In the genomic region with DNA sequence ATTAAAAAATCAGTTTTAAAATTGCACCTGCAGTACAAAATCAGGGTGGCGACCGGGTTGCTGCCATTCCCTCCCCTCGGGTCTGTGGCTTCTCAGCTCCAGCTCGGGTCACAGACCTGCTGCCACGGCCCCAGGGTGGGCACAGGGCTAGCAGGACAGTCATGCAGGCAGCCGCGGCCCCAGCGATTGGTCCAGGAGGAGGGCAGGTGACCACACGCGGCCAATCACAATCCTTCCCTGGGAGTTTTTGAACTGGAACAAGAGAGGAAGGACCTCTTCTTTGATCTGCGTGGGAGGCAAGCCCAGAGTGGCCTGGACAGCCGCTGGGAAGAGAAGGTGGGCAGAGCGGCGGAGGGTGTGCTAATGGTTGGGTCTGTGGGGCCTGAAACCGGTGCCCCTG, we compare ENCODE assay signal across 29 cellular contexts. TPM values are rescaled to one million over a fixed set of nuclear protein-coding genes. Genes with fewer than 3 reads are reported as not detected.
DNase-seq lines count a peak whose midpoint lies in the region; ATAC-seq, FAIRE-seq and TF ChIP-seq lines count a peak whose summit lies in the region.
"Had no signal": no experiment of that assay in that cellular context is flagged by ENCODE, and none has a peak within 500 bp of the region (broad histone marks: within the 10 kb centered on the region; RNA-seq: fewer than 3 reads in every experiment).

No MANE protein-coding gene starts in this region.

- H3K9me3 Mint-ChIP-seq in CD4-positive, alpha-beta T cell = no peaks in the 10 kb centered on the region
- H3K9me3 Mint-ChIP-seq: H9, HFFc6 had no signal

- H3K9ac ChIP-seq in SK-N-SH = no peak overlapping the region

- H3K36me3 Mint-ChIP-seq in CD4-positive, alpha-beta T cell (ENCODE audit: low read depth) = no peaks in the 10 kb centered on the region

- no peak overlapping the region for H3K27ac ChIP-seq in SK-N-SH (ENCODE audit: low read depth in 2 of 2, low read length in 1 of 2)
- H3K27ac ChIP-seq in A549 = no peak overlapping the region
- no peak overlapping the region for H3K27ac ChIP-seq in CD4-positive, alpha-beta T cell (ENCODE audit: low read depth, low read length)
- H3K27ac ChIP-seq: 22Rv1, PC-9 had no signal

- H3K4me2 ChIP-seq in SK-N-SH (no peak overlapping the region), A549 (no peak overlapping the region)
- H3K4me2 ChIP-seq: PC-9 had no signal

- TF ChIP-seq EP300 in SK-N-SH (IDR thresholded peaks at IDR 0.05; ENCODE audit: borderline replicate concordance in 1 of 2, low read depth in 1 of 2, low read length in 1 of 2) (no peak), A549 (IDR thresholded peaks at IDR 0.05) (no peak), Ishikawa (IDR thresholded peaks at IDR 0.05; ENCODE audit: borderline replicate concordance) (no peak)

- DNase-seq in SK-N-SH = no peak
- no peak for DNase-seq in A549 (ENCODE audit: low read depth in 1 of 2, low spot score in 1 of 2)
- no peak for DNase-seq in omental fat pad (ENCODE audit: low spot score)
- no peak for DNase-seq in CD4-positive, alpha-beta T cell
- DNase-seq: ACHN, BE2C, DMS153, DND-41, H9, HFFc6, MV-4-11, NCI-H1105, NCI-H1436 treated with DMSO at 0.1 percent for 48 hours, NCI-H1930, NCI-H2107, NCI-H526, NCI-H82, PC-9, RPMI8226, SHP77 treated with DMSO at 0.1 percent for 48 hours, SW 1271 had no signal

- H3K4me3 Mint-ChIP-seq in CD4-positive, alpha-beta T cell = no peak overlapping the region
- H3K4me3 Mint-ChIP-seq: H9, HFFc6 had no signal

- H3F3A ChIP-seq in SK-N-SH (replicated peaks; ENCODE audit: insufficient read depth) = no peaks in the 10 kb centered on the region

- H3K79me2 ChIP-seq in SK-N-SH (ENCODE audit: insufficient read depth) = no peaks in the 10 kb centered on the region

- no peaks in the 10 kb centered on the region for H3K4me1 Mint-ChIP-seq in CD4-positive, alpha-beta T cell (ENCODE audit: low read depth)

- H3K9me3 ChIP-seq in SK-N-SH = no peaks in the 10 kb centered on the region
- no peaks in the 10 kb centered on the region for H3K9me3 ChIP-seq in A549
- H3K9me3 ChIP-seq in CD4-positive, alpha-beta T cell (ENCODE audit: control insufficient read depth, low read length) = no peaks in the 10 kb centered on the region
- H3K9me3 ChIP-seq: BE2C had no signal

- CTCF ChIA-PET in SK-N-SH (lab: Yijun Ruan, JAX) = no interaction called here
- CTCF ChIA-PET in A549 (lab: Yijun Ruan, JAX) = interaction anchor here (1.2 kb wide), 1 partner anchor 16 kb away, joined by 3 read pairs; no protein-coding TSS in a partner anchor
- CTCF ChIA-PET in CD4-positive, alpha-beta T cell (lab: Charles Lee) = no interaction called here

- POLR2A ChIA-PET in SK-N-SH (lab: Yijun Ruan, JAX) = no interaction called here
- POLR2A ChIA-PET in A549 (lab: Yijun Ruan, JAX) = no interaction called here
- POLR2A ChIA-PET in CD4-positive, alpha-beta T cell (lab: Charles Lee) = no interaction called here

- H3K4me3 ChIP-seq in SK-N-SH (ENCODE audit: low read depth in 2 of 2, low read length in 1 of 2) (no peak overlapping the region), A549 (no peak overlapping the region)
- H3K4me3 ChIP-seq: PC-9 had no signal

- no peak overlapping the region for H2AFZ ChIP-seq in SK-N-SH (ENCODE audit: low read depth)
- H2AFZ ChIP-seq: PC-9 had no signal

- no peaks in the 10 kb centered on the region for H4K20me1 ChIP-seq in SK-N-SH (ENCODE audit: insufficient read depth)

- TF ChIP-seq RAD21 in SK-N-SH (IDR thresholded peaks at IDR 0.05; ENCODE audit: low read length) (no peak), A549 (conservative IDR thresholded peaks at IDR 0.05 in 1 of 2, IDR thresholded peaks at IDR 0.05 in 1 of 2) (no peak), Ishikawa (IDR thresholded peaks at IDR 0.05; ENCODE audit: low read depth) (no peak)

- H3K4me1 ChIP-seq in SK-N-SH (ENCODE audit: control insufficient read depth in 1 of 2, insufficient read depth in 2 of 2, low read depth in 1 of 2, low read length in 1 of 2) (no peaks in the 10 kb centered on the region), A549 (no peaks in the 10 kb centered on the region)
- H3K4me1 ChIP-seq: BE2C had no signal

- no peak for FAIRE-seq in A549 (lab: Jason Lieb, UNC)
- FAIRE-seq: GM12892, GM19239 had no signal

- ATAC-seq in SK-N-SH treated with all-trans-retinoic acid at 6 μM for 48 hours (no peak), A549 (peak in 1 of 2 experiments; percentile 28; a peak in 2 of 6 replicates), omental fat pad (ENCODE audit: low FRiP score) (peak; percentile 14), GM21619 (IDR thresholded peaks at IDR 0.05; ENCODE audit: unreplicated experiment) (no peak)
- ATAC-seq in CD4-positive, alpha-beta T cell (ENCODE audit: poor library complexity) = no peak

- intact Hi-C loops in CD4-positive, alpha-beta T cell (cut with DNase I, micrococcal nuclease) = no loop called here

- H3K27me3 Mint-ChIP-seq in CD4-positive, alpha-beta T cell = no peaks in the 10 kb centered on the region

- 51% methylated on average over 13 of the region's 15 CpGs for WGBS in SK-N-SH (ENCODE audit: low lambda C conversion rate)
- 57% methylated on average over 14 of the region's 15 CpGs for WGBS in A549 (ENCODE audit: missing lambda C conversion rate)

- H3K9me2 ChIP-seq in SK-N-SH = no peaks in the 10 kb centered on the region

- peaks cover 67% of the 10 kb centered on the region for H3K27me3 ChIP-seq in SK-N-SH (ENCODE audit: insufficient read depth)
- H3K27me3 ChIP-seq in CD4-positive, alpha-beta T cell (ENCODE audit: control insufficient read depth, insufficient read depth, low read length) = no peaks in the 10 kb centered on the region

- no peak overlapping the region for H3K27ac Mint-ChIP-seq in CD4-positive, alpha-beta T cell
- H3K27ac Mint-ChIP-seq: H9, HFFc6 had no signal

- no peak for TF ChIP-seq CTCF in SK-N-SH (IDR thresholded peaks at IDR 0.05)
- no peak for TF ChIP-seq CTCF in A549 (IDR thresholded peaks at IDR 0.05)
- TF ChIP-seq CTCF in omental fat pad (IDR thresholded peaks at IDR 0.05) = no peak
- no peak for TF ChIP-seq CTCF in CD4-positive, alpha-beta T cell (IDR thresholded peaks at IDR 0.05)

- H3K36me3 ChIP-seq in SK-N-SH (replicated peaks in 1 of 2; ENCODE audit: control insufficient read depth in 1 of 2, insufficient read depth in 2 of 2, low read length in 1 of 2) = no peaks in the 10 kb centered on the region
- H3K36me3 ChIP-seq: BE2C had no signal

- TF ChIP-seq POLR2A in A549 (IDR thresholded peaks at IDR 0.05; ENCODE audit: low read length) = no peak

TF ChIP-seq in SK-N-SH, 30 proteins besides CTCF, POLR2A, EP300 and RAD21 (continues in another document):
- TF ChIP-seq, protein P1, sequence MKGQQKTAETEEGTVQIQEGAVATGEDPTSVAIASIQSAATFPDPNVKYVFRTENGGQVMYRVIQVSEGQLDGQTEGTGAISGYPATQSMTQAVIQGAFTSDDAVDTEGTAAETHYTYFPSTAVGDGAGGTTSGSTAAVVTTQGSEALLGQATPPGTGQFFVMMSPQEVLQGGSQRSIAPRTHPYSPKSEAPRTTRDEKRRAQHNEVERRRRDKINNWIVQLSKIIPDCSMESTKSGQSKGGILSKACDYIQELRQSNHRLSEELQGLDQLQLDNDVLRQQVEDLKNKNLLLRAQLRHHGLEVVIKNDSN (IDR thresholded peaks at IDR 0.05; ENCODE audit: borderline replicate concordance, low read depth) = 0 out of 2 replicates have a peak, but pooled peaks have one; percentile 20
- TF ChIP-seq RCOR1 (IDR thresholded peaks at IDR 0.05; ENCODE audit: low read length) (no peak), FOXJ3 (CRISPR knock-in tag; IDR thresholded peaks at IDR 0.05) (no peak)

TF ChIP-seq in SK-N-SH treated with all-trans-retinoic acid at 6 μM for 48 hours, 23 proteins besides CTCF, POLR2A, EP300 and RAD21 (continues in another document):
- TF ChIP-seq ARNTL (CRISPR knock-in tag; IDR thresholded peaks at IDR 0.05; ENCODE audit: borderline replicate concordance, low read depth) (no peak), ZC3H10 (CRISPR knock-in tag; IDR thresholded peaks at IDR 0.05) (no peak), RARB (CRISPR knock-in tag; IDR thresholded peaks at IDR 0.05) (no peak)

TF ChIP-seq in A549, 52 proteins besides CTCF, POLR2A, EP300 and RAD21 (continues in another document):
- TF ChIP-seq, protein P2, sequence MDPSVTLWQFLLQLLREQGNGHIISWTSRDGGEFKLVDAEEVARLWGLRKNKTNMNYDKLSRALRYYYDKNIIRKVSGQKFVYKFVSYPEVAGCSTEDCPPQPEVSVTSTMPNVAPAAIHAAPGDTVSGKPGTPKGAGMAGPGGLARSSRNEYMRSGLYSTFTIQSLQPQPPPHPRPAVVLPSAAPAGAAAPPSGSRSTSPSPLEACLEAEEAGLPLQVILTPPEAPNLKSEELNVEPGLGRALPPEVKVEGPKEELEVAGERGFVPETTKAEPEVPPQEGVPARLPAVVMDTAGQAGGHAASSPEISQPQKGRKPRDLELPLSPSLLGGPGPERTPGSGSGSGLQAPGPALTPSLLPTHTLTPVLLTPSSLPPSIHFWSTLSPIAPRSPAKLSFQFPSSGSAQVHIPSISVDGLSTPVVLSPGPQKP (IDR thresholded peaks at IDR 0.05; ENCODE audit: low read depth, low read length) = no peak

TF ChIP-seq in Ishikawa, 13 proteins besides CTCF, POLR2A, EP300 and RAD21:
- no peak for TF ChIP-seq FOXM1 (IDR thresholded peaks at IDR 0.05; ENCODE audit: borderline replicate concordance, low read depth)
- no peak for TF ChIP-seq TEAD4 (IDR thresholded peaks at IDR 0.05)
- TF ChIP-seq, protein P1 (IDR thresholded peaks at IDR 0.05) = peak; percentile 78
- no peak for TF ChIP-seq TAF1 (IDR thresholded peaks at IDR 0.05; ENCODE audit: low read depth)
TF ChIP-seq in Ishikawa: peak in this region for 1.

RNA-seq across cellular contexts. Expression of a gene that starts 25.5 kb away (rescaled TPM):
- polyA plus RNA-seq in SK-N-SH (2012; rRNA removed) = not detected in 2 replicates
- not detected in 2 replicates for polyA plus RNA-seq in SK-N-SH (2012; cell fraction: cytosol; rRNA removed)
- polyA plus RNA-seq in SK-N-SH (2012; cell fraction: nucleus; rRNA removed) = not detected in 2 replicates
- not detected in 2 replicates for polyA plus RNA-seq in A549 (2011; rRNA removed)
- polyA plus RNA-seq in A549 (2012; cell fraction: cytosol; rRNA removed) = 0.03 TPM in 2 replicates
- 0.12 and 0.22 TPM in 2 replicates for polyA plus RNA-seq in A549 (2012; cell fraction: nucleus; rRNA removed)
- 0.05 to 0.34 TPM (median 0.08 TPM) in 3 replicates for polyA plus RNA-seq in A549 (2017; fragmentation: RNase III; extraction: RNeasy Plus Mini Kit Qiagen cat#74134 plus additional on column Dnase treatment)
- polyA minus RNA-seq in A549 (2011; rRNA and poly(A)+ RNA removed) = not detected in 2 replicates
- 10 to 100 TPM in 1 of 4 donors, 1 to 10 TPM in 2, under 1 TPM in 1; 0.84 to 12.6 (median 1.4) TPM for total RNA-seq in omental fat pad
- 1 to 10 TPM in 1 of 2 experiments, under 1 TPM in 1; 0.80 to 1.6 TPM for total RNA-seq in CD4-positive, alpha-beta T cell
- total RNA-seq: HFFc6, LHCN-M2, MCF 10A had no signal
